ENCODE assay signal across 22 cellular contexts in the genomic region with DNA sequence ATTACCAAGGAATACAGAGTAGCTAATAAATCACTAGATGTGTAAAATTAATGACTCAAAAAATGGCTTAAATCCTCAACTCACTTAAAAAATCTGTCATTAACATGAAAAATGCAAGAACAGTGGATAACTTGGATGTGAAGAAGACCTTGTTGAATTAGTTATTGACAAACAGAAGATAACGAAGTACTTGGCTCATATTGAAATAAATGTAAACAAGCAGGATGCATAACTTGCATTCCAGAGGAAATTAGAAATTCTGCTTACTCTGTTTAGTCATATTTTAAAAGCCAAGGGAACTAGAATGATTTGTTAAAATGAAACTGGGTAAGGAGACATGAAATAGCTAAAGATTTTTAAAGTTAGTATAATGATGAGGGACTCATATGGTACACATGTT.
"Had no signal": no experiment of that assay in that cellular context is flagged by ENCODE, and none has a peak within 500 bp of the region (broad histone marks: within the 10 kb centered on the region; RNA-seq: fewer than 3 reads in every experiment).

No MANE protein-coding gene starts in this region.

- H3K4me3 ChIP-seq: esophagus squamous epithelium, hepatocyte, lower lobe of right lung, stomach had no signal

- H3K27ac Mint-ChIP-seq: activated CD4-positive, alpha-beta memory T cell treated with anti-CD3 and anti-CD28 coated beads, Interleukin-2, amount 10 ng/mL, durations not matched to agents 7 days and 5 days; activated CD8-positive, alpha-beta memory T cell treated with anti-CD3 and anti-CD28 coated beads, Interleukin-2, amount 10 ng/mL, durations not matched to agents 7 days and 5 days; dendritic cell treated with granulocyte-macrophage colony-stimulating factor and Interleukin-4, amounts not matched to agents 40 ng/mL and 50 ng/mL, for 4 days; natural killer cell treated with Interleukin-12 subunit alpha and Interleukin-12 subunit beta and Interleukin-15 and Interleukin-18, amount 100 ng/mL, for 72 hours; stimulated activated effector memory CD8-positive, alpha-beta T cell treated with anti-CD3 and anti-CD28 coated beads, Interleukin-12 subunit alpha, Interleukin-12 subunit beta, amount 100 ng/mL, for 72 hours; type B pancreatic cell had no signal

- H3K9me3 ChIP-seq: esophagus squamous epithelium, lower lobe of right lung, stomach had no signal

- H3K27me3 Mint-ChIP-seq: activated CD4-positive, alpha-beta memory T cell treated with anti-CD3 and anti-CD28 coated beads, Interleukin-2, amount 10 ng/mL, durations not matched to agents 7 days and 5 days; activated CD8-positive, alpha-beta memory T cell treated with anti-CD3 and anti-CD28 coated beads, Interleukin-2, amount 10 ng/mL, durations not matched to agents 7 days and 5 days; dendritic cell treated with granulocyte-macrophage colony-stimulating factor and Interleukin-4, amounts not matched to agents 40 ng/mL and 50 ng/mL, for 4 days; natural killer cell treated with Interleukin-12 subunit alpha and Interleukin-12 subunit beta and Interleukin-15 and Interleukin-18, amount 100 ng/mL, for 72 hours; type B pancreatic cell had no signal

- H3K36me3 Mint-ChIP-seq: activated CD8-positive, alpha-beta memory T cell treated with anti-CD3 and anti-CD28 coated beads, Interleukin-2, amount 10 ng/mL, durations not matched to agents 7 days and 5 days; natural killer cell treated with Interleukin-12 subunit alpha and Interleukin-12 subunit beta and Interleukin-15 and Interleukin-18, amount 100 ng/mL, for 72 hours; stimulated activated effector memory CD8-positive, alpha-beta T cell treated with anti-CD3 and anti-CD28 coated beads, Interleukin-12 subunit alpha, Interleukin-12 subunit beta, amount 100 ng/mL, for 72 hours; type B pancreatic cell had no signal

- DNase-seq: activated CD4-positive, alpha-beta memory T cell treated with anti-CD3 and anti-CD28 coated beads, Interleukin-2, amount 10 ng/mL, durations not matched to agents 7 days and 5 days; activated CD4-positive, alpha-beta T cell treated with anti-CD3 and anti-CD28 coated beads for 48 hours; activated CD4-positive, CD25-positive, alpha-beta regulatory T cell; activated CD8-positive, alpha-beta memory T cell treated with anti-CD3 and anti-CD28 coated beads, Interleukin-2, amount 10 ng/mL, durations not matched to agents 7 days and 5 days; activated effector memory CD4-positive, alpha-beta T cell treated with Interleukin-2 at 50 U/mL for 16 hours; activated naive CD4-positive, alpha-beta T cell treated with anti-CD3 and anti-CD28 coated beads, Interleukin-2, amount 50 U/mL, for 16 hours; cerebellar nuclear complex; effector CD8-positive, alpha-beta T cell; esophagus squamous epithelium; foreskin fibroblast; islet precursor cell; lower lobe of right lung; stimulated activated CD4-positive, alpha-beta T cell treated with anti-CD3 and anti-CD28 coated beads, Interleukin-4, amount 100 ng/mL, for 24 hours; stomach; T-helper 1 cell; T-helper 9 cell had no signal

- H3K4me1 ChIP-seq: esophagus squamous epithelium, lower lobe of right lung, stomach had no signal

- H3K4me1 Mint-ChIP-seq: activated CD4-positive, alpha-beta memory T cell treated with anti-CD3 and anti-CD28 coated beads, Interleukin-2, amount 10 ng/mL, durations not matched to agents 7 days and 5 days; activated CD8-positive, alpha-beta memory T cell treated with anti-CD3 and anti-CD28 coated beads, Interleukin-2, amount 10 ng/mL, durations not matched to agents 7 days and 5 days; stimulated activated effector memory CD8-positive, alpha-beta T cell treated with anti-CD3 and anti-CD28 coated beads, Interleukin-12 subunit alpha, Interleukin-12 subunit beta, amount 100 ng/mL, for 72 hours had no signal

- H3K9me3 Mint-ChIP-seq: natural killer cell treated with Interleukin-12 subunit alpha and Interleukin-12 subunit beta and Interleukin-15 and Interleukin-18, amount 100 ng/mL, for 72 hours; type B pancreatic cell had no signal

- H3K27me3 ChIP-seq: esophagus squamous epithelium, hepatocyte, stomach had no signal

- H3K27ac ChIP-seq: esophagus squamous epithelium, hepatocyte, lower lobe of right lung, stomach had no signal

- H3K4me2 ChIP-seq: hepatocyte had no signal

- H3K79me2 ChIP-seq: hepatocyte had no signal

- ATAC-seq: activated CD8-positive, alpha-beta memory T cell treated with anti-CD3 and anti-CD28 coated beads, Interleukin-2, amount 10 ng/mL, durations not matched to agents 7 days and 5 days; lower lobe of right lung; natural killer cell treated with Interleukin-12 subunit alpha and Interleukin-12 subunit beta and Interleukin-15 and Interleukin-18, amount 100 ng/mL, for 72 hours; sciatic nerve; stimulated activated effector memory CD8-positive, alpha-beta T cell treated with anti-CD3 and anti-CD28 coated beads, Interleukin-12 subunit alpha, Interleukin-12 subunit beta, amount 100 ng/mL, for 72 hours had no signal

- H3K4me3 Mint-ChIP-seq: activated CD4-positive, alpha-beta memory T cell treated with anti-CD3 and anti-CD28 coated beads, Interleukin-2, amount 10 ng/mL, durations not matched to agents 7 days and 5 days; activated CD8-positive, alpha-beta memory T cell treated with anti-CD3 and anti-CD28 coated beads, Interleukin-2, amount 10 ng/mL, durations not matched to agents 7 days and 5 days; dendritic cell treated with granulocyte-macrophage colony-stimulating factor and Interleukin-4, amounts not matched to agents 40 ng/mL and 50 ng/mL, for 4 days; natural killer cell treated with Interleukin-12 subunit alpha and Interleukin-12 subunit beta and Interleukin-15 and Interleukin-18, amount 100 ng/mL, for 72 hours; stimulated activated effector memory CD8-positive, alpha-beta T cell treated with anti-CD3 and anti-CD28 coated beads, Interleukin-12 subunit alpha, Interleukin-12 subunit beta, amount 100 ng/mL, for 72 hours; type B pancreatic cell had no signal

- H2AFZ ChIP-seq: hepatocyte had no signal

- H3K36me3 ChIP-seq: esophagus squamous epithelium, lower lobe of right lung, stomach had no signal
